ENCODE assay signal across 21 cellular contexts in the genomic region with DNA sequence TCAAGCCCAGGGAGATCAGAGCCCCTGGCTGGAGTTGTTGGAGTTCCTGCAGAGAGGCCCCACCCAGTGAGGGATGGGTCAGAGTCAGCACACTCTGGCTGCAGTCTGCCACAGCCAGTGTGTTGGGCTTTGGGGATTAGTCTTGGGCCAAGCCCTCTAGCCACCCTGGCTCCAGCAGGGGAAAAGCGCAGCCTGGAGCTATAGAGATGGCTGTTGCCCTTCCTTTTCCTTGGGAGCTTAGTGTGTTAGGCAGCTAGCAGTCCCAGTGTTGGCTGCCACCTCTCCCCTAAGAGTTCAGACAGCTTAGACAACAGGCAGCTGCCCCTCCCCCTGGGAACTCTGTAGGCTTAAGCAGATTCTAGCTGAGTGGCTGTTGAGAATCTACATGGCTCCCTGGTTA. TPM values are rescaled to one million over a fixed set of nuclear protein-coding genes. Genes with fewer than 3 reads are reported as not detected.
DNase-seq lines count a peak whose midpoint lies in the region; ATAC-seq and TF ChIP-seq lines count a peak whose summit lies in the region.
"Had no signal": no experiment of that assay in that cellular context is flagged by ENCODE, and none has a peak within 500 bp of the region (broad histone marks: within the 10 kb centered on the region; RNA-seq: fewer than 3 reads in every experiment).

No MANE protein-coding gene starts in this region.

- H3K79me2 ChIP-seq in neural progenitor cell (ENCODE audit: low read depth), result no peaks in the 10 kb centered on the region

- H3K4me1 Mint-ChIP-seq in neural progenitor cell, result no peaks in the 10 kb centered on the region
- H3K4me1 Mint-ChIP-seq in activated CD4-positive, alpha-beta T cell treated with anti-CD3 and anti-CD28 coated beads, Interleukin-2, amount 10 ng/mL, durations not matched to agents 7 days and 5 days, result no peaks in the 10 kb centered on the region
- H3K4me1 Mint-ChIP-seq: B cell; CD4-positive, CD25-positive, alpha-beta regulatory T cell had no signal

- H4K20me1 ChIP-seq in neural progenitor cell (ENCODE audit: low read depth), result no peaks in the 10 kb centered on the region
- H4K20me1 ChIP-seq: BLaER1 had no signal

- no peak overlapping the region for H3K4me3 Mint-ChIP-seq in neural progenitor cell
- no peak overlapping the region for H3K4me3 Mint-ChIP-seq in activated CD4-positive, alpha-beta T cell treated with anti-CD3 and anti-CD28 coated beads, Interleukin-2, amount 10 ng/mL, durations not matched to agents 7 days and 5 days
- H3K4me3 Mint-ChIP-seq: B cell; CD4-positive, CD25-positive, alpha-beta regulatory T cell; CD8-positive, alpha-beta T cell; HFFc6 had no signal

- H3K27ac ChIP-seq in left ventricle myocardium inferior (replicated peaks) (no peak overlapping the region), neural progenitor cell (no peak overlapping the region)
- H3K27ac ChIP-seq: 22Rv1, BLaER1, C4-2B had no signal

- CTCF ChIA-PET in activated CD4-positive, alpha-beta T cell treated with anti-CD3 and anti-CD28 coated beads, Interleukin-2, amount 10 ng/mL, durations not matched to agents 7 days and 5 days (lab: Charles Lee), result no interaction called here

- no peaks in the 10 kb centered on the region for H3K27me3 Mint-ChIP-seq in neural progenitor cell (ENCODE audit: insufficient read depth, low read depth)
- peaks cover 25% of the 10 kb centered on the region for H3K27me3 Mint-ChIP-seq in activated CD4-positive, alpha-beta T cell treated with anti-CD3 and anti-CD28 coated beads, Interleukin-2, amount 10 ng/mL, durations not matched to agents 7 days and 5 days

- H3K36me3 ChIP-seq in left ventricle myocardium inferior (no peaks in the 10 kb centered on the region), neural progenitor cell (no peaks in the 10 kb centered on the region)
- H3K36me3 ChIP-seq: BLaER1, HAP-1 had no signal

- H3K4me3 ChIP-seq in left ventricle myocardium inferior, result no peak overlapping the region
- no peak overlapping the region for H3K4me3 ChIP-seq in neural progenitor cell
- H3K4me3 ChIP-seq: BLaER1, GM12878, HAP-1 had no signal

- no peak overlapping the region for H2AFZ ChIP-seq in neural progenitor cell (replicated peaks)

- no peak overlapping the region for H3K27ac Mint-ChIP-seq in neural progenitor cell
- no peak overlapping the region for H3K27ac Mint-ChIP-seq in activated CD4-positive, alpha-beta T cell treated with anti-CD3 and anti-CD28 coated beads, Interleukin-2, amount 10 ng/mL, durations not matched to agents 7 days and 5 days
- H3K27ac Mint-ChIP-seq: B cell; CD8-positive, alpha-beta T cell; HFFc6 had no signal

- no peak overlapping the region for H3K9ac ChIP-seq in neural progenitor cell
- H3K9ac ChIP-seq: BLaER1 had no signal

- H3K4me1 ChIP-seq in left ventricle myocardium inferior (peaks cover 13% of the 10 kb centered on the region), neural progenitor cell (no peaks in the 10 kb centered on the region)
- H3K4me1 ChIP-seq: BLaER1, HAP-1 had no signal

- intact Hi-C loops in Right ventricle myocardium superior (cut with DNase I) (no loop called here), left ventricle myocardium inferior (cut with micrococcal nuclease) (no loop called here)

- H3K36me3 Mint-ChIP-seq in neural progenitor cell, result no peaks in the 10 kb centered on the region
- H3K36me3 Mint-ChIP-seq in activated CD4-positive, alpha-beta T cell treated with anti-CD3 and anti-CD28 coated beads, Interleukin-2, amount 10 ng/mL, durations not matched to agents 7 days and 5 days (ENCODE audit: low read depth), result no peaks in the 10 kb centered on the region
- H3K36me3 Mint-ChIP-seq: CD4-positive, CD25-positive, alpha-beta regulatory T cell; CD8-positive, alpha-beta T cell had no signal

- DNase-seq in Right ventricle myocardium superior (peak; percentile 30), left ventricle myocardium inferior (no peak), NCI-H82 treated with DMSO at 0.1 percent for 48 hours (lab: John Stamatoyannopoulos, UW; ENCODE audit: unreplicated experiment) (peak; percentile 62), neural progenitor cell (ENCODE audit: low spot score) (peak; percentile 30)
- no peak for DNase-seq in activated CD4-positive, alpha-beta T cell treated with anti-CD3 and anti-CD28 coated beads, Interleukin-2, amount 10 ng/mL, durations not matched to agents 7 days and 5 days
- DNase-seq: Caco-2; CD4-positive, CD25-positive, alpha-beta regulatory T cell; CD8-positive, alpha-beta T cell; DMS153; DND-41; GDM1; GOT3; HFFc6 had no signal

- no peak overlapping the region for H3K4me2 ChIP-seq in neural progenitor cell
- H3K4me2 ChIP-seq: BLaER1 had no signal

- TF ChIP-seq CTCF in left ventricle myocardium inferior (IDR thresholded peaks at IDR 0.05; ENCODE audit: borderline replicate concordance) (no peak), neural progenitor cell (IDR thresholded peaks at IDR 0.05) (no peak)

- no peaks in the 10 kb centered on the region for H3K27me3 ChIP-seq in left ventricle myocardium inferior (ENCODE audit: low read depth)
- H3K27me3 ChIP-seq in neural progenitor cell, result no peaks in the 10 kb centered on the region
- H3K27me3 ChIP-seq: BLaER1 had no signal

- POLR2A ChIA-PET in activated CD4-positive, alpha-beta T cell treated with anti-CD3 and anti-CD28 coated beads, Interleukin-2, amount 10 ng/mL, durations not matched to agents 7 days and 5 days (lab: Charles Lee), result no interaction called here

- H3F3A ChIP-seq in neural progenitor cell (ENCODE audit: low read depth), result no peaks in the 10 kb centered on the region

- peaks cover 15% of the 10 kb centered on the region for H3K9me3 ChIP-seq in left ventricle myocardium inferior (replicated peaks)
- peaks cover 4% of the 10 kb centered on the region for H3K9me3 ChIP-seq in neural progenitor cell (ENCODE audit: low read depth)
- H3K9me3 ChIP-seq: Caco-2, HAP-1 had no signal

- peaks cover 4% of the 10 kb centered on the region for H3K9me3 Mint-ChIP-seq in neural progenitor cell
- peaks cover 8% of the 10 kb centered on the region for H3K9me3 Mint-ChIP-seq in activated CD4-positive, alpha-beta T cell treated with anti-CD3 and anti-CD28 coated beads, Interleukin-2, amount 10 ng/mL, durations not matched to agents 7 days and 5 days

- ATAC-seq in Right ventricle myocardium superior (ENCODE audit: poor library complexity) (no peak), GM21423 (IDR thresholded peaks at IDR 0.05; ENCODE audit: unreplicated experiment) (no peak), GM19324 (IDR thresholded peaks at IDR 0.05; ENCODE audit: low FRiP score, unreplicated experiment) (no peak)
- ATAC-seq: CD8-positive, alpha-beta T cell; GM12878 had no signal

RNA-seq across cellular contexts. Expression of gene DPT, which starts 45.1 kb away (rescaled TPM):
- total RNA-seq in Right ventricle myocardium superior (25.1 TPM), left ventricle myocardium inferior (45.6 TPM), neural progenitor cell (ENCODE audit: low replicate concordance) (not detected in 2 replicates)
- total RNA-seq in activated CD4-positive, alpha-beta T cell treated with anti-CD3 and anti-CD28 coated beads, Interleukin-2, amount 10 ng/mL, durations not matched to agents 7 days and 5 days, result not detected
- total RNA-seq: B cell; Caco-2; CD4-positive, CD25-positive, alpha-beta regulatory T cell; CD8-positive, alpha-beta T cell; HFFc6 had no signal

Comparison
In these comparisons a context has a peak if more than half of its experiments do, and no peak if none do; other contexts are left out.
1. DNase-seq: peak in Right ventricle myocardium superior (single experiment), NCI-H82 treated with DMSO at 0.1 percent for 48 hours (single experiment) and neural progenitor cell (single experiment); none in left ventricle myocardium inferior (single experiment) and activated CD4-positive, alpha-beta T cell treated with anti-CD3 and anti-CD28 coated beads, Interleukin-2, amount 10 ng/mL, durations not matched to agents 7 days and 5 days (single experiment).
2. RNA of gene DPT, which starts 45.1 kb away (total RNA-seq): 45.6 TPM in left ventricle myocardium inferior (single experiment) and 25.1 TPM in Right ventricle myocardium superior (single experiment); not detected in neural progenitor cell and not detected in activated CD4-positive, alpha-beta T cell treated with anti-CD3 and anti-CD28 coated beads, Interleukin-2, amount 10 ng/mL, durations not matched to agents 7 days and 5 days; every median in the first group is over 10 times any median in the second.